Comparison of ENCODE assay signal across 1 cellular context in genomic region chr9:132293145-132293721, GRCh38.
TF ChIP-seq lines count a peak whose summit lies in the region.

No MANE protein-coding gene starts in this region.

TF ChIP-seq in GM12878, 131 proteins besides CTCF, POLR2A, EP300 and RAD21 (continued from another document):
- TF ChIP-seq, protein P1, sequence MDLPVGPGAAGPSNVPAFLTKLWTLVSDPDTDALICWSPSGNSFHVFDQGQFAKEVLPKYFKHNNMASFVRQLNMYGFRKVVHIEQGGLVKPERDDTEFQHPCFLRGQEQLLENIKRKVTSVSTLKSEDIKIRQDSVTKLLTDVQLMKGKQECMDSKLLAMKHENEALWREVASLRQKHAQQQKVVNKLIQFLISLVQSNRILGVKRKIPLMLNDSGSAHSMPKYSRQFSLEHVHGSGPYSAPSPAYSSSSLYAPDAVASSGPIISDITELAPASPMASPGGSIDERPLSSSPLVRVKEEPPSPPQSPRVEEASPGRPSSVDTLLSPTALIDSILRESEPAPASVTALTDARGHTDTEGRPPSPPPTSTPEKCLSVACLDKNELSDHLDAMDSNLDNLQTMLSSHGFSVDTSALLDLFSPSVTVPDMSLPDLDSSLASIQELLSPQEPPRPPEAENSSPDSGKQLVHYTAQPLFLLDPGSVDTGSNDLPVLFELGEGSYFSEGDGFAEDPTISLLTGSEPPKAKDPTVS (IDR thresholded peaks at IDR 0.05; ENCODE audit: low read depth, low read length) = no peak
- TF ChIP-seq PAX5 (IDR thresholded peaks at IDR 0.05; ENCODE audit: borderline replicate concordance, low read depth, low read length) = no peak
- TF ChIP-seq TCF7 (IDR thresholded peaks at IDR 0.05; ENCODE audit: borderline replicate concordance) = no peak
